ENCODE assay signal across 23 cellular contexts in the genomic region with DNA sequence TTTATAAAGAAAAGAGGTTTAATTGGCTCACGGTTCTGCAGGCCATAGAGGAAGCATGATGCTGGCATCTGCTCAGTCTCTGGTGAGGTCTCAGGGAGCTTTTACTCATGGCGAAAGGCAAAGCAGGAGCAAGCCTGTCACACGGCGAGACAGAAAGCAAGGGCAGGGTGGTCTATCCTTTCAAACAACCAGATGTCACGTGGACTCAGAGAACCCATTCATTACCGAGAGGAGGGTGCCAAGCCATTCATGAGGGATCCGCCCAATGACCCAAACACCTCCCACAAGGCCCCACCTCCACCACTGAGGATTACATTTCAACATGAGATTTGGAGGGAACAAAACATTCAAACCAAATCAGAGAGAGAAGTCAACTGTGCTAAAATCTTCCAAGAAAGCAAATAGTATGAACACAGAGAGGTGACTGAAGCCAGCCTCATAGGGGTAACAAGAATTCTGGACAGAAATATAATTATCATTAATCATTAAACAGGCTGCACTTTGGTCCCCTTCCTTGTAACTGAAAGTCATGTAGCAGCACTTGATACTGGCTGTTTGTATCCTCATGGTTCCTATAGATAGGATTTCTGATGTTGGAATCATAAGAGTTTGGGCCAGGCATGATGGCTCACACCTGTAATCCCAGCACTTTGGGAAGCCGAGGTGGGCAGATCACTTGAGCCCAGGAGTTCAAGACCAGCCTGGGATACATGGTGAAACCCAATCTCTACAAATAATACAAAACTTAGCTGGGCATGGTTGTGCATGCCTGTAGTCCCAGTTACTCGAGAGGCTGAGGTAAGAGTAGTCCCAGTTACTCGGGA. TPM values are rescaled to one million over a fixed set of nuclear protein-coding genes. Genes with fewer than 3 reads are reported as not detected.
"Had no signal": no experiment of that assay in that cellular context is flagged by ENCODE, and none has a peak within 500 bp of the region (broad histone marks: within the 10 kb centered on the region; RNA-seq: fewer than 3 reads in every experiment).

No MANE protein-coding gene starts in this region.

- H3K4me3 ChIP-seq: colonic mucosa, left ventricle myocardium inferior, lung, right atrium auricular region, tibial artery, upper lobe of left lung, uterus had no signal

- H3K4me1 ChIP-seq: colonic mucosa, left ventricle myocardium inferior, right atrium auricular region, tibial artery, upper lobe of left lung, uterus had no signal

- H3K9me3 ChIP-seq: colonic mucosa, left ventricle myocardium inferior, neutrophil, right atrium auricular region, tibial artery, upper lobe of left lung, uterus had no signal

- H3K4me3 Mint-ChIP-seq: naive thymus-derived CD4-positive, alpha-beta T cell; nephron progenitor cell; stimulated activated memory B cell treated with anti-CD40 and anti-IgM and Interleukin-4, amounts not matched to agents 10 μg/mL and 1 μg/mL and 100 μg/mL, for 72 hours; stimulated activated naive CD8-positive, alpha-beta T cell treated with anti-CD3 and anti-CD28 coated beads, Interleukin-15, Interleukin-2, amounts not matched to agents 100 ng/mL and 50 ng/mL, for 24 hours had no signal

- H3K27ac ChIP-seq: colonic mucosa, left ventricle myocardium inferior, neutrophil, right atrium auricular region, tibial artery, upper lobe of left lung, uterus had no signal

- H3K4me1 Mint-ChIP-seq: naive thymus-derived CD4-positive, alpha-beta T cell; nephron progenitor cell; stimulated activated memory B cell treated with anti-CD40 and anti-IgM and Interleukin-4, amounts not matched to agents 10 μg/mL and 1 μg/mL and 100 μg/mL, for 72 hours had no signal

- H3K9me3 Mint-ChIP-seq: stimulated activated memory B cell treated with anti-CD40 and anti-IgM and Interleukin-4, amounts not matched to agents 10 μg/mL and 1 μg/mL and 100 μg/mL, for 72 hours; stimulated activated naive CD8-positive, alpha-beta T cell treated with anti-CD3 and anti-CD28 coated beads, Interleukin-15, Interleukin-2, amounts not matched to agents 100 ng/mL and 50 ng/mL, for 24 hours had no signal

- DNase-seq: colonic mucosa; effector CD8-positive, alpha-beta T cell; foreskin melanocyte; head of caudate nucleus; hippocampal formation; kidney glomerular epithelial cell; left ventricle myocardium inferior; mesendoderm; naive thymus-derived CD4-positive, alpha-beta T cell; nephron progenitor cell; stimulated activated CD4-positive, alpha-beta T cell treated with anti-CD3 and anti-CD28 coated beads, Interleukin-15, amount 100 ng/mL, for 24 hours; stimulated activated CD4-positive, alpha-beta T cell treated with anti-CD3 and anti-CD28 coated beads, Interleukin-1b, Interleukin-23, amount 100 ng/mL, for 48 hours; stimulated activated CD4-positive, alpha-beta T cell treated with anti-CD3 and anti-CD28 coated beads, Interleukin-4, amount 100 ng/mL, for 24 hours; tibial artery; upper lobe of left lung; uterus had no signal

- H3K27ac Mint-ChIP-seq: naive thymus-derived CD4-positive, alpha-beta T cell; nephron progenitor cell; stimulated activated memory B cell treated with anti-CD40 and anti-IgM and Interleukin-4, amounts not matched to agents 10 μg/mL and 1 μg/mL and 100 μg/mL, for 72 hours; stimulated activated naive CD8-positive, alpha-beta T cell treated with anti-CD3 and anti-CD28 coated beads, Interleukin-15, Interleukin-2, amounts not matched to agents 100 ng/mL and 50 ng/mL, for 24 hours had no signal

- ATAC-seq: naive thymus-derived CD4-positive, alpha-beta T cell; stimulated activated memory B cell treated with anti-CD40 and anti-IgM and Interleukin-4, amounts not matched to agents 10 μg/mL and 1 μg/mL and 100 μg/mL, for 72 hours had no signal

- H3K36me3 Mint-ChIP-seq: naive thymus-derived CD4-positive, alpha-beta T cell; stimulated activated memory B cell treated with anti-CD40 and anti-IgM and Interleukin-4, amounts not matched to agents 10 μg/mL and 1 μg/mL and 100 μg/mL, for 72 hours had no signal

- H3K36me3 ChIP-seq: colonic mucosa, left ventricle myocardium inferior, neutrophil, right atrium auricular region, tibial artery, upper lobe of left lung, uterus had no signal

- H3K27me3 ChIP-seq: colonic mucosa, right atrium auricular region, upper lobe of left lung, uterus had no signal

RNA-seq across cellular contexts. Expression of a gene that starts 52.5 kb away (rescaled TPM):
- total RNA-seq: dermis microvascular lymphatic vessel endothelial cell, left ventricle myocardium inferior, right atrium auricular region, temporal lobe had no signal
- polyA plus RNA-seq: naive thymus-derived CD4-positive, alpha-beta T cell had no signal
